In genomic region chr12:47307680-47308399, GRCh38 we compare ENCODE assay signal across 8 cellular contexts.
DNase-seq lines count a peak whose midpoint lies in the region; ATAC-seq and TF ChIP-seq lines count a peak whose summit lies in the region.

No MANE protein-coding gene starts in this region.

- no peaks in the 10 kb centered on the region for H3K27me3 ChIP-seq in duodenal mucosa (ENCODE audit: control insufficient read depth in 1 of 2, insufficient read depth in 2 of 2, low read length in 2 of 2)
- H3K27me3 ChIP-seq in upper lobe of right lung, result no peaks in the 10 kb centered on the region

- H3K36me3 ChIP-seq in duodenal mucosa (ENCODE audit: control insufficient read depth in 1 of 2, insufficient read depth in 2 of 2, low read length in 2 of 2) (no peaks in the 10 kb centered on the region), upper lobe of right lung (no peaks in the 10 kb centered on the region)

- peak overlapping the region; percentile 91 to 97 (median 94) for H3K27ac Mint-ChIP-seq in naive B cell

- H3K4me1 ChIP-seq in duodenal mucosa (ENCODE audit: control insufficient read depth in 1 of 2, insufficient read depth in 2 of 2, low read length in 2 of 2), result peaks cover 0 to 3% of the 10 kb centered on the region in 2 donors
- H3K4me1 ChIP-seq in upper lobe of right lung, result peaks cover 4% of the 10 kb centered on the region

- intact Hi-C loops in upper lobe of right lung (cut with DNase I), result no loop called here

- DNase-seq in AG09319 (ENCODE audit: extremely low read depth, low read depth), result peak; percentile 27
- peak; percentile 52 for DNase-seq in NCI-H226
- peak; percentile 63 for DNase-seq in naive B cell
- no peak for DNase-seq in upper lobe of right lung

- H3K4me3 ChIP-seq in duodenal mucosa (ENCODE audit: low read depth in 1 of 2, low read length in 2 of 2), result peak overlapping the region; percentile 10 to 55
- H3K4me3 ChIP-seq in upper lobe of right lung, result peak overlapping the region; percentile 27

- no peaks in the 10 kb centered on the region for H3K27me3 Mint-ChIP-seq in naive B cell

- ATAC-seq in GM18861 (IDR thresholded peaks at IDR 0.05; ENCODE audit: unreplicated experiment), result peak; percentile 89
- ATAC-seq in HG03066 (IDR thresholded peaks at IDR 0.05; ENCODE audit: low read depth, unreplicated experiment), result peak; percentile 68
- ATAC-seq in activated CD4-positive, CD25-positive, alpha-beta regulatory T cell treated with anti-CD3 and anti-CD28 coated beads, Interleukin-2, amount 50 U/mL, for 24 hours, result peak; percentile 82 to 89
- ATAC-seq in naive B cell (ENCODE audit: low read depth in 2 of 2), result peak; percentile 91 to 92
- peak; percentile 95 for ATAC-seq in upper lobe of right lung

- H3K36me3 Mint-ChIP-seq in naive B cell, result peaks cover 7 to 8% of the 10 kb centered on the region in 2 donors

- H3K9me3 ChIP-seq in duodenal mucosa (ENCODE audit: control insufficient read depth in 1 of 2, low read length in 2 of 2) (no peaks in the 10 kb centered on the region), upper lobe of right lung (no peaks in the 10 kb centered on the region)

- no peak overlapping the region for H3K9ac ChIP-seq in duodenal mucosa (ENCODE audit: low read depth in 1 of 2, low read length in 2 of 2)

- H3K4me1 Mint-ChIP-seq in naive B cell, result peaks cover 45 to 53% (median 53%) of the 10 kb centered on the region in 3 donors

- peaks cover 0 to 8% (median 3%) of the 10 kb centered on the region in 7 donors for H3K9me3 Mint-ChIP-seq in naive B cell

- H3K27ac ChIP-seq in duodenal mucosa (ENCODE audit: low read depth, low read length), result no peak overlapping the region
- H3K27ac ChIP-seq in upper lobe of right lung, result no peak overlapping the region

- H3K4me3 Mint-ChIP-seq in naive B cell, result peak overlapping the region; percentile 91 to 97 (median 94)

- TF ChIP-seq CTCF in AG09319 (IDR thresholded peaks at IDR 0.05; ENCODE audit: low read depth, low read length) (peak; percentile 72), upper lobe of right lung (IDR thresholded peaks at IDR 0.05) (peak; percentile 65)
